ENCODE assay signal across 7 cellular contexts in genomic region chr3:7144696-7145308, GRCh38.
DNase-seq lines count a peak whose midpoint lies in the region; ATAC-seq and TF ChIP-seq lines count a peak whose summit lies in the region.

No MANE protein-coding gene starts in this region.

- CTCF ChIA-PET in CD4-positive, alpha-beta T cell (lab: Charles Lee), result no interaction called here

- no peak overlapping the region for H3K4me3 ChIP-seq in lower lobe of right lung

- no peaks in the 10 kb centered on the region for H3K27me3 ChIP-seq in lower lobe of right lung (ENCODE audit: low read depth)
- no peaks in the 10 kb centered on the region for H3K27me3 ChIP-seq in CD4-positive, alpha-beta T cell (ENCODE audit: control insufficient read depth, insufficient read depth, low read length)

- H3K27me3 Mint-ChIP-seq in CD4-positive, alpha-beta T cell, result no peaks in the 10 kb centered on the region

- intact Hi-C loops in lower lobe of right lung (cut with DNase I), result no loop called here
- intact Hi-C loops in CD4-positive, alpha-beta T cell (cut with DNase I, micrococcal nuclease), result no loop called here

- H3K36me3 ChIP-seq in lower lobe of right lung, result no peaks in the 10 kb centered on the region

- TF ChIP-seq CTCF in lower lobe of right lung (IDR thresholded peaks at IDR 0.05), result peak; percentile 41
- no peak for TF ChIP-seq CTCF in CD4-positive, alpha-beta T cell (IDR thresholded peaks at IDR 0.05)

- H3K36me3 Mint-ChIP-seq in CD4-positive, alpha-beta T cell (ENCODE audit: low read depth), result no peaks in the 10 kb centered on the region
- no peaks in the 10 kb centered on the region for H3K36me3 Mint-ChIP-seq in stimulated activated effector memory CD8-positive, alpha-beta T cell treated with anti-CD3 and anti-CD28 coated beads, Interleukin-12 subunit alpha, Interleukin-12 subunit beta, amount 100 ng/mL, for 72 hours

- no peaks in the 10 kb centered on the region for H3K9me3 ChIP-seq in lower lobe of right lung
- no peaks in the 10 kb centered on the region for H3K9me3 ChIP-seq in CD4-positive, alpha-beta T cell (ENCODE audit: control insufficient read depth, low read length)

- no peak overlapping the region for H3K27ac ChIP-seq in lower lobe of right lung
- H3K27ac ChIP-seq in CD4-positive, alpha-beta T cell (ENCODE audit: low read depth, low read length), result no peak overlapping the region

- H3K27ac Mint-ChIP-seq in CD4-positive, alpha-beta T cell, result no peak overlapping the region
- no peak overlapping the region for H3K27ac Mint-ChIP-seq in stimulated activated effector memory CD8-positive, alpha-beta T cell treated with anti-CD3 and anti-CD28 coated beads, Interleukin-12 subunit alpha, Interleukin-12 subunit beta, amount 100 ng/mL, for 72 hours

- ATAC-seq in GM18498 (IDR thresholded peaks at IDR 0.05; ENCODE audit: unreplicated experiment) (peak; percentile 72), HG02610 (IDR thresholded peaks at IDR 0.05; ENCODE audit: unreplicated experiment) (peak; percentile 90), lower lobe of right lung (no peak)
- ATAC-seq in CD4-positive, alpha-beta T cell (ENCODE audit: poor library complexity), result no peak
- no peak for ATAC-seq in stimulated activated effector memory CD8-positive, alpha-beta T cell treated with anti-CD3 and anti-CD28 coated beads, Interleukin-12 subunit alpha, Interleukin-12 subunit beta, amount 100 ng/mL, for 72 hours

- DNase-seq in SKM-1 treated with dmso at 0.1 percent for 144 hours (lab: John Stamatoyannopoulos, UW; ENCODE audit: unreplicated experiment), result peak; percentile 1
- no peak for DNase-seq in lower lobe of right lung
- DNase-seq in CD4-positive, alpha-beta T cell, result no peak
- DNase-seq in NCI-H1092 treated with DMSO at 0.1 percent for 48 hours (lab: John Stamatoyannopoulos, UW), result no peak
- DNase-seq in stimulated activated effector memory CD8-positive, alpha-beta T cell treated with anti-CD3 and anti-CD28 coated beads, Interleukin-12 subunit alpha, Interleukin-12 subunit beta, amount 100 ng/mL, for 72 hours (ENCODE audit: low spot score in 2 of 2), result no peak

- no peak overlapping the region for H3K4me3 Mint-ChIP-seq in CD4-positive, alpha-beta T cell
- no peak overlapping the region for H3K4me3 Mint-ChIP-seq in stimulated activated effector memory CD8-positive, alpha-beta T cell treated with anti-CD3 and anti-CD28 coated beads, Interleukin-12 subunit alpha, Interleukin-12 subunit beta, amount 100 ng/mL, for 72 hours

- POLR2A ChIA-PET in CD4-positive, alpha-beta T cell (lab: Charles Lee), result no interaction called here

- H3K4me1 ChIP-seq in lower lobe of right lung, result no peaks in the 10 kb centered on the region

- no peaks in the 10 kb centered on the region for H3K4me1 Mint-ChIP-seq in CD4-positive, alpha-beta T cell (ENCODE audit: low read depth)
- H3K4me1 Mint-ChIP-seq in stimulated activated effector memory CD8-positive, alpha-beta T cell treated with anti-CD3 and anti-CD28 coated beads, Interleukin-12 subunit alpha, Interleukin-12 subunit beta, amount 100 ng/mL, for 72 hours, result no peaks in the 10 kb centered on the region

- H3K9me3 Mint-ChIP-seq in CD4-positive, alpha-beta T cell, result no peaks in the 10 kb centered on the region
- H3K9me3 Mint-ChIP-seq in stimulated activated effector memory CD8-positive, alpha-beta T cell treated with anti-CD3 and anti-CD28 coated beads, Interleukin-12 subunit alpha, Interleukin-12 subunit beta, amount 100 ng/mL, for 72 hours, result peaks cover 15% of the 10 kb centered on the region

Comparison
In these comparisons a context has a peak if more than half of its experiments do, and no peak if none do; other contexts are left out.
1. ATAC-seq: peak in GM18498 (single experiment) and HG02610 (single experiment); none in lower lobe of right lung (0 of 2), CD4-positive, alpha-beta T cell (single experiment) and stimulated activated effector memory CD8-positive, alpha-beta T cell treated with anti-CD3 and anti-CD28 coated beads, Interleukin-12 subunit alpha, Interleukin-12 subunit beta, amount 100 ng/mL, for 72 hours (single experiment).